In the genomic region with DNA sequence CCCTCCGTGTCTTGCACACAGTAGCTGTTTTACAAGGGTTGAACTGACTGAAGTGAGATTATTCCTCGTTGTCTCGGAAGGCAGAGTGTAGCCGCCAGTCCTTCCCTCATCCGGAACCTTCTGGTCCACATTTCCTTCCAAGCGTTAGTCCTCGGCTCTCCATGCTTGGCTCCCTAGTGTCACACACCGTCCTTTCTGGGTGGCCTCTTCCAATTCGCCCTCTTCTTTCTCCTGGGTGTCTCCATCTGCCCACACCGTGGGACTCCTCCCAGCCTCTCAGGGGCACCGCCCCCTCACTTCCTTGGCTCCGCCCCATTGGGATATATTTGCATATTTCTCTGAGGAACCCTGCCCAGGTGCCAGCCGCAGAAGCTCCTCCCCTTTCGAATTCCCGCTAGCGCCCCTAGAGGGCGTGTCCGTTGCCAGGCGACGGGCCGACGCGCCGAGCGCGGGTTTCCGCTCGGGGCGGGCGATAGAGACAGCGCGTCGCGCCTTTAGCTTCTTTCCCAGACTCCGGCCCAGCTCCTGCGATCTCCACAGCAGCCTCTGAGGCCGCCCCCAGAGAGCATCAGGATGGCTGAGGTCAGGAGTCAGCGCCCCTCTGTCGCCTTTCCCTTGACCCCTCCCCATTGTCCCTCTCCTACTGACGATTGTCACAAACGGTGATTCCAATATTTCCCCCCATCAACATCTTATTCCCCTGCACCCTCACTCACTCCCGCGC, we compare ENCODE assay signal across 1 cellular context.
TF ChIP-seq lines count a peak whose summit lies in the region.

A gene with protein sequence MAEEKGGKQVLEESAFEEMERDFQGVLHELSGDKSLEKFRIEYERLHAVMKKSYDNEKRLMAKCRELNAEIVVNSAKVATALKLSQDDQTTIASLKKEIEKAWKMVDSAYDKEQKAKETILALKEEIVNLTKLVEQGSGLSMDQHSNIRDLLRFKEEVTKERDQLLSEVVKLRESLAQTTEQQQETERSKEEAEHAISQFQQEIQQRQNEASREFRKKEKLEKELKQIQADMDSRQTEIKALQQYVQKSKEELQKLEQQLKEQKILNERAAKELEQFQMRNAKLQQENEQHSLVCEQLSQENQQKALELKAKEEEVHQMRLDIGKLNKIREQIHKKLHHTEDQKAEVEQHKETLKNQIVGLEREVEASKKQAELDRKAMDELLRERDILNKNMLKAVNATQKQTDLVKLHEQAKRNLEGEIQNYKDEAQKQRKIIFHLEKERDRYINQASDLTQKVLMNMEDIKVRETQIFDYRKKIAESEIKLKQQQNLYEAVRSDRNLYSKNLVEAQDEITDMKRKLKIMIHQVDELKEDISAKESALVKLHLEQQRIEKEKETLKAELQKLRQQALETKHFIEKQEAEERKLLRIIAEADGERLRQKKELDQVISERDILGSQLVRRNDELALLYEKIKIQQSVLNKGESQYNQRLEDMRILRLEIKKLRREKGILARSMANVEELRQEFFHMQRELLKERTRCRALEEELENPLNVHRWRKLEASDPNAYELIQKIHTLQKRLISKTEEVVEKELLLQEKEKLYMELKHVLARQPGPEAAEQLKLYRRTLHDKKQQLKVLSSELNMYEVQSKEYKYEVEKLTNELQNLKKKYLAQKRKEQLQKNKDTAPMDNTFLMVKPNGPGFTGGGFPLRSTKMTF (plus strand): TSS at position 509 of the 724 bp plus-strand sequence. CDS start 65 bp downstream, at position 574.

TF ChIP-seq in K562, 482 proteins besides CTCF, POLR2A, EP300 and RAD21 (continued from another document and continues in another):
- TF ChIP-seq ZBTB5 (IDR thresholded peaks at IDR 0.05): no peak
- no peak for TF ChIP-seq GABPB2 (CRISPR knock-in tag; conservative IDR thresholded peaks at IDR 0.05)
- TF ChIP-seq PREB (CRISPR knock-in tag; IDR thresholded peaks at IDR 0.05): no peak
- no peak for TF ChIP-seq SNAPC5 (CRISPR knock-in tag; IDR thresholded peaks at IDR 0.05)
- TF ChIP-seq, protein P1, sequence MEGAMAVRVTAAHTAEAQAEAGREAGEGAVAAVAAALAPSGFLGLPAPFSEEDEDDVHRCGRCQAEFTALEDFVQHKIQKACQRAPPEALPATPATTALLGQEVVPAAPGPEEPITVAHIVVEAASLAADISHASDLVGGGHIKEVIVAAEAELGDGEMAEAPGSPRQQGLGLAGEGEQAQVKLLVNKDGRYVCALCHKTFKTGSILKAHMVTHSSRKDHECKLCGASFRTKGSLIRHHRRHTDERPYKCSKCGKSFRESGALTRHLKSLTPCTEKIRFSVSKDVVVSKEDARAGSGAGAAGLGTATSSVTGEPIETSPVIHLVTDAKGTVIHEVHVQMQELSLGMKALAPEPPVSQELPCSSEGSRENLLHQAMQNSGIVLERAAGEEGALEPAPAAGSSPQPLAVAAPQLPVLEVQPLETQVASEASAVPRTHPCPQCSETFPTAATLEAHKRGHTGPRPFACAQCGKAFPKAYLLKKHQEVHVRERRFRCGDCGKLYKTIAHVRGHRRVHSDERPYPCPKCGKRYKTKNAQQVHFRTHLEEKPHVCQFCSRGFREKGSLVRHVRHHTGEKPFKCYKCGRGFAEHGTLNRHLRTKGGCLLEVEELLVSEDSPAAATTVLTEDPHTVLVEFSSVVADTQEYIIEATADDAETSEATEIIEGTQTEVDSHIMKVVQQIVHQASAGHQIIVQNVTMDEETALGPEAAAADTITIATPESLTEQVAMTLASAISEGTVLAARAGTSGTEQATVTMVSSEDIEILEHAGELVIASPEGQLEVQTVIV (CRISPR knock-in tag; IDR thresholded peaks at IDR 0.05; ENCODE audit: borderline replicate concordance): no peak
- TF ChIP-seq ELF1 (tag; IDR thresholded peaks at IDR 0.05): 0 out of 2 replicates have a peak, but pooled peaks have one; percentile 31
- TF ChIP-seq POU5F1 (IDR thresholded peaks at IDR 0.05; ENCODE audit: borderline replicate concordance, low read depth, low read length, partially characterized antibody): no peak
- TF ChIP-seq CC2D1A (IDR thresholded peaks at IDR 0.05): no peak
- TF ChIP-seq ZNF175 (CRISPR knock-in tag; IDR thresholded peaks at IDR 0.05; ENCODE audit: low read depth): no peak
- TF ChIP-seq CEBPG (CRISPR knock-in tag; IDR thresholded peaks at IDR 0.05): no peak
- no peak for TF ChIP-seq CEBPG (tag; conservative IDR thresholded peaks at IDR 0.05 in 1 of 2, IDR thresholded peaks at IDR 0.05 in 1 of 2)
- no peak for TF ChIP-seq CHD1 (IDR thresholded peaks at IDR 0.05; ENCODE audit: low read length)
- TF ChIP-seq ZZZ3 (IDR thresholded peaks at IDR 0.05): no peak
- no peak for TF ChIP-seq ZNF280B (CRISPR knock-in tag; IDR thresholded peaks at IDR 0.05)
- no peak for TF ChIP-seq NR2F6 (CRISPR knock-in tag; IDR thresholded peaks at IDR 0.05)
- TF ChIP-seq, protein P2, sequence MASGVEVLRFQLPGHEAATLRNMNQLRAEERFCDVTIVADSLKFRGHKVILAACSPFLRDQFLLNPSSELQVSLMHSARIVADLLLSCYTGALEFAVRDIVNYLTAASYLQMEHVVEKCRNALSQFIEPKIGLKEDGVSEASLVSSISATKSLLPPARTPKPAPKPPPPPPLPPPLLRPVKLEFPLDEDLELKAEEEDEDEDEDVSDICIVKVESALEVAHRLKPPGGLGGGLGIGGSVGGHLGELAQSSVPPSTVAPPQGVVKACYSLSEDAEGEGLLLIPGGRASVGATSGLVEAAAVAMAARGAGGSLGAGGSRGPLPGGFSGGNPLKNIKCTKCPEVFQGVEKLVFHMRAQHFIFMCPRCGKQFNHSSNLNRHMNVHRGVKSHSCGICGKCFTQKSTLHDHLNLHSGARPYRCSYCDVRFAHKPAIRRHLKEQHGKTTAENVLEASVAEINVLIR (CRISPR knock-in tag; IDR thresholded peaks at IDR 0.05): no peak
- no peak for TF ChIP-seq U2AF2 (optimal IDR thresholded peaks at IDR 0.05; ENCODE audit: low read depth, low read length)
- no peak for TF ChIP-seq ZNF282 (CRISPR knock-in tag; IDR thresholded peaks at IDR 0.05)
- TF ChIP-seq MLX (CRISPR knock-in tag; conservative IDR thresholded peaks at IDR 0.05): no peak
- no peak for TF ChIP-seq CBX2 (IDR thresholded peaks at IDR 0.05; ENCODE audit: insufficient read depth, low read length, poor library complexity, severe bottlenecking)
- no peak for TF ChIP-seq SMAD1 (IDR thresholded peaks at IDR 0.05; ENCODE audit: low read depth, low read length, partially characterized antibody)
- TF ChIP-seq CBX3 (IDR thresholded peaks at IDR 0.05; ENCODE audit: borderline replicate concordance in 1 of 2, low read length in 2 of 2): no peak
- TF ChIP-seq MAFF (IDR thresholded peaks at IDR 0.05; ENCODE audit: low read length): no peak
- no peak for TF ChIP-seq ARID3A (IDR thresholded peaks at IDR 0.05; ENCODE audit: borderline replicate concordance, low read depth, low read length)
- TF ChIP-seq ADNP (tag; IDR thresholded peaks at IDR 0.05): no peak
- no peak for TF ChIP-seq ZNF384 (IDR thresholded peaks at IDR 0.05; ENCODE audit: low read depth, low read length)
- TF ChIP-seq MYC (IDR thresholded peaks at IDR 0.05; ENCODE audit: low read depth, low read length): 0 out of 2 replicates have a peak, but pooled peaks have one; percentile 35
- TF ChIP-seq MYC (CRISPR knock-in tag; IDR thresholded peaks at IDR 0.05; ENCODE audit: borderline replicate concordance, low read depth): no peak
- TF ChIP-seq ZBTB17 (CRISPR knock-in tag; IDR thresholded peaks at IDR 0.05): no peak
- no peak for TF ChIP-seq TSC22D4 (tag; IDR thresholded peaks at IDR 0.05)
- no peak for TF ChIP-seq ARID2 (IDR thresholded peaks at IDR 0.05)
- TF ChIP-seq CHAMP1 (IDR thresholded peaks at IDR 0.05): no peak
- TF ChIP-seq PML (IDR thresholded peaks at IDR 0.05; ENCODE audit: low read length): no peak
- no peak for TF ChIP-seq GATA2 (CRISPR knock-in tag; IDR thresholded peaks at IDR 0.05)
- no peak for TF ChIP-seq TRIM24 (IDR thresholded peaks at IDR 0.05)
- no peak for TF ChIP-seq PTTG1 (tag; IDR thresholded peaks at IDR 0.05; ENCODE audit: low read depth)
- no peak for TF ChIP-seq DEAF1 (CRISPR knock-in tag; IDR thresholded peaks at IDR 0.05)
- no peak for TF ChIP-seq SP2 (IDR thresholded peaks at IDR 0.05; ENCODE audit: extremely low read depth, low read depth, low read length, poor library complexity, severe bottlenecking)
- TF ChIP-seq ZNF75A (CRISPR knock-in tag; IDR thresholded peaks at IDR 0.05): no peak
- TF ChIP-seq IFI16 (CRISPR knock-in tag; IDR thresholded peaks at IDR 0.05): no peak
- no peak for TF ChIP-seq SMARCC2 (IDR thresholded peaks at IDR 0.05; ENCODE audit: low read depth)
